In genomic region chr15:79431636-79432344, GRCh38 we compare ENCODE assay signal across 8 cellular contexts. TPM values are rescaled to one million over a fixed set of nuclear protein-coding genes. Genes with fewer than 3 reads are reported as not detected.
DNase-seq lines count a peak whose midpoint lies in the region; ATAC-seq, FAIRE-seq and TF ChIP-seq lines count a peak whose summit lies in the region.

A gene with protein sequence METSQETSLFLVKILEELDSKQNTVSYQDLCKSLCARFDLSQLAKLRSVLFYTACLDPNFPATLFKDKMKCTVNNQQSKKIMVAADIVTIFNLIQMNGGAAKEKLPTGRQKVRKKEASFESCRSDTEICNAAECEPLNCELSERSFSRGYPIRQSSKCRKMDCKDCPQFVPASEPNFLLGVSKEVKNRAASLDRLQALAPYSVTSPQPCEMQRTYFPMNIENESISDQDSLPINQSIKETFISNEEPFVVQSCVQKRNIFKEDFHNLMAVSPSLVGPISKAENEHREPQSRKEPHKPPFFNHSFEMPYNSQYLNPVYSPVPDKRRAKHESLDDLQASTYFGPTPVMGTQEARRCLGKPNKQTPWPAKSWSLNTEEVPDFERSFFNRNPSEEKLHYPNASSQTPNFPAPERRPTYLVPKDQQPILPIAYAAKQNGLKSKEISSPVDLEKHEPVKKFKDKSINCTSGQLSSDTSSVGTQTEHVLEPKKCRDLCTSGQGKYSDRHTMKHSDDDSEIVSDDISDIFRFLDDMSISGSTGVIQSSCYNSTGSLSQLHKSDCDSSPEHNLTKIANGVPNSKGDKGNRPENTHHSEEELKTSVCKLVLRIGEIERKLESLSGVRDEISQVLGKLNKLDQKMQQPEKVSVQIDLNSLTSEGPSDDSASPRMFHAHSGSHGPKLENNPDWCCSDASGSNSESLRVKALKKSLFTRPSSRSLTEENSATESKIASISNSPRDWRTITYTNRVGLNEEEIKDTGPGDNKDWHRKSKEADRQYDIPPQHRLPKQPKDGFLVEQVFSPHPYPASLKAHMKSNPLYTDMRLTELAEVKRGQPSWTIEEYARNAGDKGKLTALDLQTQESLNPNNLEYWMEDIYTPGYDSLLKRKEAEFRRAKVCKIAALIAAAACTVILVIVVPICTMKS (plus strand): TSS chr15:79432336. CDS start chr15:79456148, 23,812 bp downstream.

- CTCF ChIA-PET in CD8-positive, alpha-beta T cell (lab: Charles Lee), result no interaction called here

- H3K27me3 Mint-ChIP-seq in type B pancreatic cell, result peaks cover 91% of the 10 kb centered on the region
- peaks cover 67% of the 10 kb centered on the region for H3K27me3 Mint-ChIP-seq in CD8-positive, alpha-beta T cell (ENCODE audit: low read depth)

- peak within 1 kb of the TSS; percentile 56 for H3K4me3 ChIP-seq in choroid plexus epithelial cell (ENCODE audit: low read depth, low read length)
- H3K4me3 ChIP-seq in right lobe of liver, result peak within 1 kb of the TSS in 2 of 3 donors; percentile 7 to 39
- no peak within 1 kb of the TSS for H3K4me3 ChIP-seq in CD8-positive, alpha-beta T cell (ENCODE audit: low read depth, low read length)

- peak; percentile 74 for DNase-seq in ELF-1 (ENCODE audit: low read depth, low spot score)
- peak; percentile 50 for DNase-seq in choroid plexus epithelial cell (ENCODE audit: low read depth)
- no peak for DNase-seq in right lobe of liver
- peak; percentile 76 for DNase-seq in type B pancreatic cell (ENCODE audit: extremely low spot score, unreplicated experiment)
- DNase-seq in GM19239 (ENCODE audit: insufficient read length, low spot score), result no peak
- no peak for DNase-seq in SIG-M5 treated with dmso at 0.1 percent for 504 hours (lab: John Stamatoyannopoulos, UW; ENCODE audit: unreplicated experiment)
- DNase-seq in CD8-positive, alpha-beta T cell, result no peak

- H3K27me3 ChIP-seq in right lobe of liver, result peaks cover 0 to 24% of the 10 kb centered on the region in 2 donors
- peaks cover 17% of the 10 kb centered on the region for H3K27me3 ChIP-seq in CD8-positive, alpha-beta T cell (ENCODE audit: insufficient read depth, low read length)

- H3K4me3 Mint-ChIP-seq in type B pancreatic cell, result peak within 1 kb of the TSS; percentile 90
- no peak within 1 kb of the TSS for H3K4me3 Mint-ChIP-seq in CD8-positive, alpha-beta T cell

- no peak for TF ChIP-seq POLR2A in right lobe of liver (IDR thresholded peaks at IDR 0.05)

- H3K9me3 Mint-ChIP-seq in type B pancreatic cell, result no peaks in the 10 kb centered on the region
- no peaks in the 10 kb centered on the region for H3K9me3 Mint-ChIP-seq in CD8-positive, alpha-beta T cell

- H3K36me3 Mint-ChIP-seq in type B pancreatic cell, result no peaks in the 10 kb centered on the region
- H3K36me3 Mint-ChIP-seq in CD8-positive, alpha-beta T cell, result no peaks in the 10 kb centered on the region

- POLR2A ChIA-PET in CD8-positive, alpha-beta T cell (lab: Charles Lee), result no interaction called here

- FAIRE-seq in GM19239 (lab: Jason Lieb, UNC), result no peak

- peaks cover 10% of the 10 kb centered on the region for H3K4me1 Mint-ChIP-seq in type B pancreatic cell (ENCODE audit: unreplicated experiment)
- H3K4me1 Mint-ChIP-seq in CD8-positive, alpha-beta T cell (ENCODE audit: low read depth), result peaks cover 9% of the 10 kb centered on the region

- WGBS in right lobe of liver (ENCODE audit: insufficient coverage, low coverage, low lambda C conversion rate, missing lambda C conversion rate), result no CpG with 5 or more reads among the region's 84 CpGs

- no peaks in the 10 kb centered on the region for H3K36me3 ChIP-seq in right lobe of liver
- H3K36me3 ChIP-seq in CD8-positive, alpha-beta T cell (ENCODE audit: insufficient read depth, low read length), result no peaks in the 10 kb centered on the region

- no peak within 1 kb of the TSS for H3K27ac Mint-ChIP-seq in type B pancreatic cell
- no peak within 1 kb of the TSS for H3K27ac Mint-ChIP-seq in CD8-positive, alpha-beta T cell

- H3K27ac ChIP-seq in right lobe of liver, result no peak within 1 kb of the TSS
- H3K27ac ChIP-seq in CD8-positive, alpha-beta T cell (ENCODE audit: low read depth, low read length), result no peak within 1 kb of the TSS

- peaks cover 0 to 11% (median 0%) of the 10 kb centered on the region in 4 donors for H3K4me1 ChIP-seq in right lobe of liver
- H3K4me1 ChIP-seq in CD8-positive, alpha-beta T cell (ENCODE audit: insufficient read depth, low read length), result no peaks in the 10 kb centered on the region

- TF ChIP-seq CTCF in LNCAP (IDR thresholded peaks at IDR 0.05), result peak; percentile 47
- peak; percentile 11 for TF ChIP-seq CTCF in choroid plexus epithelial cell (conservative IDR thresholded peaks at IDR 0.05; ENCODE audit: low read depth, low read length)
- TF ChIP-seq CTCF in right lobe of liver (IDR thresholded peaks at IDR 0.05), result no peak
- TF ChIP-seq CTCF in type B pancreatic cell (conservative IDR thresholded peaks at IDR 0.05), result peak; percentile 52
- TF ChIP-seq CTCF in CD8-positive, alpha-beta T cell (IDR thresholded peaks at IDR 0.05), result no peak

- intact Hi-C loops in right lobe of liver (cut with DNase I), result no loop called here
- intact Hi-C loops in CD8-positive, alpha-beta T cell (cut with DNase I, micrococcal nuclease), result no loop called here

- peak in 2 of 4 donors; percentile 27 to 42 for ATAC-seq in right lobe of liver
- ATAC-seq in CD8-positive, alpha-beta T cell, result no peak

- no peaks in the 10 kb centered on the region for H3K9me3 ChIP-seq in right lobe of liver
- H3K9me3 ChIP-seq in CD8-positive, alpha-beta T cell (ENCODE audit: low read length), result no peaks in the 10 kb centered on the region

RNA-seq across cellular contexts. Expression of the gene that starts here (rescaled TPM):
- total RNA-seq in right lobe of liver (under 1 TPM in 3 of 6 experiments, not detected in 3; 0.06 to 0.12 (median 0.07) TPM), type B pancreatic cell (ENCODE audit: low replicate concordance) (1.1 and 3.0 TPM in 2 replicates)
- total RNA-seq in CD8-positive, alpha-beta T cell, result under 1 TPM; 0.16 to 0.22 TPM

Comparison
In these comparisons a context has a peak if more than half of its experiments do, and no peak if none do; other contexts are left out.
1. DNase-seq: peak in ELF-1 (single experiment), choroid plexus epithelial cell (single experiment) and type B pancreatic cell (single experiment); none in right lobe of liver (0 of 3), GM19239 (single experiment), SIG-M5 treated with dmso at 0.1 percent for 504 hours (single experiment) and CD8-positive, alpha-beta T cell (0 of 7).
2. CTCF ChIP-seq: peak in LNCAP (single experiment), choroid plexus epithelial cell (single experiment) and type B pancreatic cell (single experiment); none in right lobe of liver (0 of 4) and CD8-positive, alpha-beta T cell (single experiment).